In genomic region chr22:47695176-47695575, GRCh38 we compare ENCODE assay signal across 2 cellular contexts.
A peak's percentile ranks its signal among the peaks of the same experiment; 100 is the strongest.
TF ChIP-seq lines count a peak whose summit lies in the region.

No MANE protein-coding gene starts in this region.

TF ChIP-seq in GM12878, 131 proteins besides CTCF, POLR2A, EP300 and RAD21:
- TF ChIP-seq, protein P1, sequence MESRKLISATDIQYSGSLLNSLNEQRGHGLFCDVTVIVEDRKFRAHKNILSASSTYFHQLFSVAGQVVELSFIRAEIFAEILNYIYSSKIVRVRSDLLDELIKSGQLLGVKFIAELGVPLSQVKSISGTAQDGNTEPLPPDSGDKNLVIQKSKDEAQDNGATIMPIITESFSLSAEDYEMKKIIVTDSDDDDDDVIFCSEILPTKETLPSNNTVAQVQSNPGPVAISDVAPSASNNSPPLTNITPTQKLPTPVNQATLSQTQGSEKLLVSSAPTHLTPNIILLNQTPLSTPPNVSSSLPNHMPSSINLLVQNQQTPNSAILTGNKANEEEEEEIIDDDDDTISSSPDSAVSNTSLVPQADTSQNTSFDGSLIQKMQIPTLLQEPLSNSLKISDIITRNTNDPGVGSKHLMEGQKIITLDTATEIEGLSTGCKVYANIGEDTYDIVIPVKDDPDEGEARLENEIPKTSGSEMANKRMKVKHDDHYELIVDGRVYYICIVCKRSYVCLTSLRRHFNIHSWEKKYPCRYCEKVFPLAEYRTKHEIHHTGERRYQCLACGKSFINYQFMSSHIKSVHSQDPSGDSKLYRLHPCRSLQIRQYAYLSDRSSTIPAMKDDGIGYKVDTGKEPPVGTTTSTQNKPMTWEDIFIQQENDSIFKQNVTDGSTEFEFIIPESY (IDR thresholded peaks at IDR 0.05), result no peak
- TF ChIP-seq, protein P2, sequence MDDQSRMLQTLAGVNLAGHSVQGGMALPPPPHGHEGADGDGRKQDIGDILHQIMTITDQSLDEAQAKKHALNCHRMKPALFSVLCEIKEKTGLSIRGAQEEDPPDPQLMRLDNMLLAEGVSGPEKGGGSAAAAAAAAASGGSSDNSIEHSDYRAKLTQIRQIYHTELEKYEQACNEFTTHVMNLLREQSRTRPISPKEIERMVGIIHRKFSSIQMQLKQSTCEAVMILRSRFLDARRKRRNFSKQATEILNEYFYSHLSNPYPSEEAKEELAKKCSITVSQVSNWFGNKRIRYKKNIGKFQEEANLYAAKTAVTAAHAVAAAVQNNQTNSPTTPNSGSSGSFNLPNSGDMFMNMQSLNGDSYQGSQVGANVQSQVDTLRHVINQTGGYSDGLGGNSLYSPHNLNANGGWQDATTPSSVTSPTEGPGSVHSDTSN (IDR thresholded peaks at IDR 0.05; ENCODE audit: insufficient replicate concordance, low read depth, low read length), result peak; percentile 68
- peak; percentile 90 for TF ChIP-seq BMI1 (IDR thresholded peaks at IDR 0.05; ENCODE audit: borderline replicate concordance)
- peak; percentile 92 for TF ChIP-seq PKNOX1 (IDR thresholded peaks at IDR 0.05)
- no peak for TF ChIP-seq NR2F1 (conservative IDR thresholded peaks at IDR 0.05)

TF ChIP-seq in WTC11, 78 proteins besides CTCF, POLR2A, EP300 and RAD21:
- no peak for TF ChIP-seq RELA (CRISPR knock-in tag; IDR thresholded peaks at IDR 0.05; ENCODE audit: borderline replicate concordance)
- no peak for TF ChIP-seq TEAD1 (CRISPR knock-in tag; IDR thresholded peaks at IDR 0.05)
- no peak for TF ChIP-seq E2F4 (CRISPR knock-in tag; IDR thresholded peaks at IDR 0.05; ENCODE audit: borderline replicate concordance, low read depth)
- no peak for TF ChIP-seq FOXK1 (CRISPR knock-in tag; IDR thresholded peaks at IDR 0.05)
- TF ChIP-seq TEAD4 (CRISPR knock-in tag; IDR thresholded peaks at IDR 0.05), result no peak
- no peak for TF ChIP-seq ESRRA (CRISPR knock-in tag; IDR thresholded peaks at IDR 0.05; ENCODE audit: borderline replicate concordance)
- no peak for TF ChIP-seq JUN (CRISPR knock-in tag; IDR thresholded peaks at IDR 0.05)
- TF ChIP-seq E2F1 (CRISPR knock-in tag; IDR thresholded peaks at IDR 0.05), result no peak
- TF ChIP-seq, protein P3, sequence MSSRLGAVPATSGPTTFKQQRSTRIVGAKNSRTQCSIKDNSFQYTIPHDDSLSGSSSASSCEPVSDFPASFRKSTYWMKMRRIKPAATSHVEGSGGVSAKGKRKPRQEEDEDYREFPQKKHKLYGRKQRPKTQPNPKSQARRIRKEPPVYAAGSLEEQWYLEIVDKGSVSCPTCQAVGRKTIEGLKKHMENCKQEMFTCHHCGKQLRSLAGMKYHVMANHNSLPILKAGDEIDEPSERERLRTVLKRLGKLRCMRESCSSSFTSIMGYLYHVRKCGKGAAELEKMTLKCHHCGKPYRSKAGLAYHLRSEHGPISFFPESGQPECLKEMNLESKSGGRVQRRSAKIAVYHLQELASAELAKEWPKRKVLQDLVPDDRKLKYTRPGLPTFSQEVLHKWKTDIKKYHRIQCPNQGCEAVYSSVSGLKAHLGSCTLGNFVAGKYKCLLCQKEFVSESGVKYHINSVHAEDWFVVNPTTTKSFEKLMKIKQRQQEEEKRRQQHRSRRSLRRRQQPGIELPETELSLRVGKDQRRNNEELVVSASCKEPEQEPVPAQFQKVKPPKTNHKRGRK (CRISPR knock-in tag; IDR thresholded peaks at IDR 0.05; ENCODE audit: borderline replicate concordance), result no peak
- TF ChIP-seq FOXP4 (CRISPR knock-in tag; IDR thresholded peaks at IDR 0.05), result no peak
- TF ChIP-seq ZNF416 (CRISPR knock-in tag; IDR thresholded peaks at IDR 0.05), result no peak
- no peak for TF ChIP-seq ZNF281 (CRISPR knock-in tag; IDR thresholded peaks at IDR 0.05)
